In the genomic region with DNA sequence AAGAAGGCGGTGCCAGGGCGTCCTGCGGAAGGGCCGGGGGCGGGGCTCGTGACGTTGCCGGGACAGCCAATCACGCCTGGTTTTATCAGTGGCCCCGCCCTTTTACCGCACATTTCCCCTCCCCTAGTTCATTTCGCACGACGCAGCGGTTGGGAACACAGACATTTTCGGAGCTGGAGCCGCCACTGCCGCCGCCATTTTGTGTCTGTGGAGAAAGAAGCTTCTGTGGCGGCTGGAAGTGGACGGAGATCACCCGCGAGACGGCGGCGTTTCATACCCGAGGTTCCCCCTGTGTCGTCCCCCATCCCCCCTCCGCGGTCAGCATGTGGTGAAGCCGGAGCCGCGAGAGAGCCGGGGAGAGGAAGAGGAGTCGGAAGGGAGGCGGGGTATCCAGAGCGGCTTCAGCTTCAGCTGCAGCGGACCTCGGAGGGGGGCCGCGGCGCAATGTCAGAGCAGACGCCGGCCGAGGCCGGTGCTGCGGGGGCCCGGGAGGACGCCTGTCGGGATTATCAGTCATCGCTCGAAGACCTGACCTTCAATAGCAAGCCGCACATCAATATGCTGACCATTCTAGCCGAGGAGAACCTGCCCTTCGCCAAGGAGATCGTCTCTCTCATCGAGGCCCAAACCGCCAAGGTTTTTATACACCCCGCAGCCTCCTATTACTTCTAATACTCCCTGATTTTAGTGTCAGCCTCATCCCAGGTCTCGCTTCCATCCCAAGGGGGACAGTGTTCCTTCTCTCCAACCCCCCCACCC, we compare ENCODE assay signal across 8 cellular contexts. TPM values are rescaled to one million over a fixed set of nuclear protein-coding genes. Genes with fewer than 3 reads are reported as not detected.
A peak's percentile ranks its signal among the peaks of the same experiment; 100 is the strongest.
DNase-seq lines count a peak whose midpoint lies in the region; ATAC-seq and TF ChIP-seq lines count a peak whose summit lies in the region.

A gene with protein sequence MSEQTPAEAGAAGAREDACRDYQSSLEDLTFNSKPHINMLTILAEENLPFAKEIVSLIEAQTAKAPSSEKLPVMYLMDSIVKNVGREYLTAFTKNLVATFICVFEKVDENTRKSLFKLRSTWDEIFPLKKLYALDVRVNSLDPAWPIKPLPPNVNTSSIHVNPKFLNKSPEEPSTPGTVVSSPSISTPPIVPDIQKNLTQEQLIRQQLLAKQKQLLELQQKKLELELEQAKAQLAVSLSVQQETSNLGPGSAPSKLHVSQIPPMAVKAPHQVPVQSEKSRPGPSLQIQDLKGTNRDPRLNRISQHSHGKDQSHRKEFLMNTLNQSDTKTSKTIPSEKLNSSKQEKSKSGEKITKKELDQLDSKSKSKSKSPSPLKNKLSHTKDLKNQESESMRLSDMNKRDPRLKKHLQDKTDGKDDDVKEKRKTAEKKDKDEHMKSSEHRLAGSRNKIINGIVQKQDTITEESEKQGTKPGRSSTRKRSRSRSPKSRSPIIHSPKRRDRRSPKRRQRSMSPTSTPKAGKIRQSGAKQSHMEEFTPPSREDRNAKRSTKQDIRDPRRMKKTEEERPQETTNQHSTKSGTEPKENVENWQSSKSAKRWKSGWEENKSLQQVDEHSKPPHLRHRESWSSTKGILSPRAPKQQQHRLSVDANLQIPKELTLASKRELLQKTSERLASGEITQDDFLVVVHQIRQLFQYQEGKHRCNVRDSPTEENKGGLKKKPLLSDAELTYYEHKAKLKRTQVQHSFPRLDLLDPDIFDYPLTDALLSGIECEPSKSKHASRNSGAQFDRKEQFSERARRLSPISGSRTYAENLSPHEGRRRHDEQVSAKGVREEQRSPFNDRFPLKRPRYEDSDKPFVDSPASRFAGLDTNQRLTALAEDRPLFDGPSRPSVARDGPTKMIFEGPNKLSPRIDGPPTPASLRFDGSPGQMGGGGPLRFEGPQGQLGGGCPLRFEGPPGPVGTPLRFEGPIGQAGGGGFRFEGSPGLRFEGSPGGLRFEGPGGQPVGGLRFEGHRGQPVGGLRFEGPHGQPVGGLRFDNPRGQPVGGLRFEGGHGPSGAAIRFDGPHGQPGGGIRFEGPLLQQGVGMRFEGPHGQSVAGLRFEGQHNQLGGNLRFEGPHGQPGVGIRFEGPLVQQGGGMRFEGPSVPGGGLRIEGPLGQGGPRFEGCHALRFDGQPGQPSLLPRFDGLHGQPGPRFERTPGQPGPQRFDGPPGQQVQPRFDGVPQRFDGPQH (N-terminal part only) (plus strand): TSS at position 136 of the 759 bp plus-strand sequence. CDS start 309 bp downstream, at position 445.

- H4K20me1 ChIP-seq in GM23248 (ENCODE audit: insufficient read depth): peaks cover 22% of the 10 kb centered on the region

- peak; percentile 15 for ATAC-seq in left lung
- no peak for ATAC-seq in GM18870 (IDR thresholded peaks at IDR 0.05; ENCODE audit: unreplicated experiment)

- H3F3A ChIP-seq in GM23248 (ENCODE audit: insufficient read depth): peaks cover 20% of the 10 kb centered on the region

- H3K4me3 ChIP-seq in GM23248 (peak within 1 kb of the TSS; percentile 99), left lung (peak within 1 kb of the TSS; percentile 93 to 96)

- no peaks in the 10 kb centered on the region for H3K9me2 ChIP-seq in GM23248 (ENCODE audit: insufficient read depth)

- in situ Hi-C loops in GM23248 (cut with MboI): no loop called here

- H3K27me3 ChIP-seq in GM23248 (replicated peaks; ENCODE audit: insufficient read depth) (no peaks in the 10 kb centered on the region), left lung (no peaks in the 10 kb centered on the region)

- DNase-seq in Daoy (ENCODE audit: low read depth) (no peak), GM23248 (no peak), NCI-H128 (lab: John Stamatoyannopoulos, UW; ENCODE audit: unreplicated experiment) (peak; percentile 100), caudate nucleus (lab: John Stamatoyannopoulos, UW) (peak in 8 of 61 donors; percentile 51 to 100 (median 71)), left lung (peak in 1 of 2 donors; percentile 94)
- no peak for DNase-seq in stimulated activated CD4-positive, alpha-beta T cell treated with anti-CD3 and anti-CD28 coated beads, Interleukin-15, amount 100 ng/mL, for 24 hours

- H3K4me1 ChIP-seq in GM23248 (ENCODE audit: insufficient read depth) (peaks cover 24% of the 10 kb centered on the region), left lung (peaks cover 14 to 42% of the 10 kb centered on the region in 2 donors)

- peak within 1 kb of the TSS; percentile 92 for H2AFZ ChIP-seq in GM23248

- peak within 1 kb of the TSS; percentile 99 for H3K9ac ChIP-seq in GM23248

- intact Hi-C loops in left lung (cut with DNase I): no loop called here

- H3K4me2 ChIP-seq in GM23248 (ENCODE audit: unreplicated experiment): peak within 1 kb of the TSS; percentile 95

- peak within 1 kb of the TSS; percentile 98 for H3K27ac ChIP-seq in GM23248
- H3K27ac ChIP-seq in caudate nucleus (ENCODE audit: low read depth, low read length): peak within 1 kb of the TSS; percentile 98
- peak within 1 kb of the TSS; percentile 99 to 100 for H3K27ac ChIP-seq in left lung

- WGBS in GM23248 (ENCODE audit: low coverage in 1 of 2, low lambda C conversion rate in 2 of 2, missing lambda C conversion rate in 2 of 2), 2 experiments: 1% methylated on average over 59 to 60 of the region's 60 CpGs

- H3K36me3 ChIP-seq in GM23248 (ENCODE audit: low read depth) (peaks cover 14% of the 10 kb centered on the region; the same call in 1 of the 2 replicates), left lung (peaks cover 0 to 3% of the 10 kb centered on the region in 2 donors)

- no peak for TF ChIP-seq CTCF in left lung (IDR thresholded peaks at IDR 0.05)
- no peak for TF ChIP-seq CTCF in subcutaneous adipose tissue (IDR thresholded peaks at IDR 0.05; ENCODE audit: low read depth)

- H3K9me3 ChIP-seq in GM23248 (ENCODE audit: low read depth) (no peaks in the 10 kb centered on the region), left lung (no peaks in the 10 kb centered on the region)

- peaks cover 52% of the 10 kb centered on the region for H3K79me2 ChIP-seq in GM23248 (ENCODE audit: insufficient read depth)

RNA-seq across cellular contexts. Expression of the gene that starts here (rescaled TPM):
- 33.0 and 35.3 TPM in 2 replicates for total RNA-seq in Daoy (2014; rRNA removed; shearing (Covaris generic))
- 19.7 and 38.2 TPM in 2 replicates for total RNA-seq in GM23248 (2014; rRNA removed; shearing (Covaris generic))
- 7.4 and 9.1 TPM in 2 replicates for polyA plus RNA-seq in GM23248 (2016; fragmentation: Nextera tagmentation; extraction: Ambion mirVana)
- total RNA-seq in left lung (10 to 100 TPM; 35.8 to 54.4 TPM), subcutaneous adipose tissue (100 to 1,000 TPM in 1 of 4 donors, 10 to 100 TPM in 3; 93.5 to 109 (median 97.0) TPM)
